ENCODE assay signal across 11 cellular contexts in the genomic region with DNA sequence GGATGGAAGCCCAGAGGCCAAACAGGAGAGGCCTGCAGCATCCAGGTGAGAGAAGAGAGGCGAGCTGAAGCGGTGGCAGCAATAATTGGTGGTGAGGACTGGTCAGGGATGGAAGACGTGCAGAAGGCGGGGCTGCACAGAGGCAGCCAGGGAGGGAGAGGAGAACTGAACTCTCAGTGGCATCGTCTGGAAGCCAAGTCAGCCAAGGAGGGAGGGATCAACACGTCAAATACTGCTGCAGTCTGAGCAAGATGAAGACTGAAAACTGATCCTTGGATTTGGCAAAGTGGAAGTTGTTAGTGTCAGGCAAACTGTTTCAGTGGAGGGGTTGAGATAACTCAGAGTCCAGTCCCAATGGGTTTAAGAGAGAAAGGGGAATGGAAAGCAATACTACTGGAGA.
A peak's percentile ranks its signal among the peaks of the same experiment; 100 is the strongest.
DNase-seq lines count a peak whose midpoint lies in the region; ATAC-seq and TF ChIP-seq lines count a peak whose summit lies in the region.
"Had no signal": no experiment of that assay in that cellular context is flagged by ENCODE, and none has a peak within 500 bp of the region (broad histone marks: within the 10 kb centered on the region; RNA-seq: fewer than 3 reads in every experiment).

No MANE protein-coding gene starts in this region.

- H3K9me3 ChIP-seq in left lung (no peaks in the 10 kb centered on the region), testis (no peaks in the 10 kb centered on the region)
- H3K9me3 ChIP-seq in CD8-positive, alpha-beta memory T cell (ENCODE audit: low read length), result no peaks in the 10 kb centered on the region

- no peaks in the 10 kb centered on the region for H3K27me3 Mint-ChIP-seq in CD8-positive, alpha-beta memory T cell
- H3K27me3 Mint-ChIP-seq: T-helper 17 cell had no signal

- no peak overlapping the region for H3K4me3 Mint-ChIP-seq in CD8-positive, alpha-beta memory T cell
- H3K4me3 Mint-ChIP-seq: T-helper 17 cell had no signal

- peak; percentile 16 for DNase-seq in MV-4-11 (lab: John Stamatoyannopoulos, UW)
- peak; percentile 87 for DNase-seq in dedifferentiated amniotic fluid mesenchymal stem cell (ENCODE audit: extremely low spot score)
- no peak for DNase-seq in left lung
- DNase-seq in testis, result peak; percentile 41
- DNase-seq in CD8-positive, alpha-beta memory T cell, result no peak
- no peak for DNase-seq in NCI-H2107 (lab: John Stamatoyannopoulos, UW)
- no peak for DNase-seq in NK-92 treated with Interleukin-12 subunit alpha and Interleukin-12 subunit beta, amount 100 ng/mL, for 24 hours (lab: John Stamatoyannopoulos, UW)
- DNase-seq: midbrain, NCI-H2227 treated with DMSO at 0.1 percent for 48 hours, PC-3, T-helper 17 cell had no signal

- peaks cover 0 to 15% of the 10 kb centered on the region in 2 donors for H3K36me3 ChIP-seq in left lung
- H3K36me3 ChIP-seq in testis (ENCODE audit: low read depth, missing control alignments), result no peaks in the 10 kb centered on the region
- peaks cover 8% of the 10 kb centered on the region for H3K36me3 ChIP-seq in CD8-positive, alpha-beta memory T cell (ENCODE audit: insufficient read depth, low read length)

- H3K9me3 Mint-ChIP-seq in CD8-positive, alpha-beta memory T cell, result no peaks in the 10 kb centered on the region

- TF ChIP-seq CTCF in left lung (IDR thresholded peaks at IDR 0.05) (no peak), testis (IDR thresholded peaks at IDR 0.05) (no peak)

- H3K4me1 ChIP-seq in left lung (peaks cover 10 to 72% of the 10 kb centered on the region in 2 donors), testis (peaks cover 6% of the 10 kb centered on the region)
- H3K4me1 ChIP-seq in CD8-positive, alpha-beta memory T cell (ENCODE audit: insufficient read depth, low read length), result no peaks in the 10 kb centered on the region

- H3K4me1 Mint-ChIP-seq in CD8-positive, alpha-beta memory T cell, result peaks cover 11 to 42% (median 25%) of the 10 kb centered on the region in 3 donors

- TF ChIP-seq POLR2A in testis (IDR thresholded peaks at IDR 0.05), result no peak

- H3K36me3 Mint-ChIP-seq in CD8-positive, alpha-beta memory T cell, result peaks cover 22 to 81% (median 32%) of the 10 kb centered on the region in 3 donors

- H3K27ac ChIP-seq in left lung, result peak overlapping the region; percentile 5 to 58
- no peak overlapping the region for H3K27ac ChIP-seq in testis
- H3K27ac ChIP-seq in CD8-positive, alpha-beta memory T cell (ENCODE audit: low read depth, low read length), result no peak overlapping the region

- peak overlapping the region in 2 of 8 donors; percentile 23 to 64 for H3K27ac Mint-ChIP-seq in CD8-positive, alpha-beta memory T cell
- H3K27ac Mint-ChIP-seq: T-helper 17 cell had no signal

- ATAC-seq in left lung, result peak; percentile 58
- ATAC-seq: PC-3, T-helper 17 cell had no signal

- intact Hi-C loops in left lung (cut with DNase I), result no loop called here
- intact Hi-C loops in testis (cut with DNase I; ENCODE audit: low total_unique reads), result no loop called here

- POLR2A ChIA-PET in CD8-positive, alpha-beta memory T cell (lab: Charles Lee), result no interaction called here

- H3K27me3 ChIP-seq in left lung, result no peaks in the 10 kb centered on the region
- no peaks in the 10 kb centered on the region for H3K27me3 ChIP-seq in testis
- no peaks in the 10 kb centered on the region for H3K27me3 ChIP-seq in CD8-positive, alpha-beta memory T cell (ENCODE audit: insufficient read depth, low read length, poor library complexity, severe bottlenecking)

- CTCF ChIA-PET in CD8-positive, alpha-beta memory T cell (lab: Charles Lee), result no interaction called here

- 67 to 75% methylated on average over 6 of the region's 6 CpGs for WGBS in testis, 2 donors

- no peak overlapping the region for H3K4me3 ChIP-seq in left lung
- H3K4me3 ChIP-seq in testis, result no peak overlapping the region
- H3K4me3 ChIP-seq in CD8-positive, alpha-beta memory T cell (ENCODE audit: low read length), result no peak overlapping the region

Comparison
In these comparisons a context has a peak if more than half of its experiments do, and no peak if none do; other contexts are left out.
1. DNase-seq: peak in MV-4-11 (single experiment), dedifferentiated amniotic fluid mesenchymal stem cell (single experiment) and testis (single experiment); none in left lung (0 of 2), CD8-positive, alpha-beta memory T cell (0 of 5), NCI-H2107 (single experiment) and NK-92 treated with Interleukin-12 subunit alpha and Interleukin-12 subunit beta, amount 100 ng/mL, for 24 hours (single experiment).
2. H3K27ac ChIP-seq: peak in left lung (2 of 2); none in testis (0 of 2) and CD8-positive, alpha-beta memory T cell (single experiment).